Comparison of ENCODE assay signal across 29 cellular contexts in the genomic region with DNA sequence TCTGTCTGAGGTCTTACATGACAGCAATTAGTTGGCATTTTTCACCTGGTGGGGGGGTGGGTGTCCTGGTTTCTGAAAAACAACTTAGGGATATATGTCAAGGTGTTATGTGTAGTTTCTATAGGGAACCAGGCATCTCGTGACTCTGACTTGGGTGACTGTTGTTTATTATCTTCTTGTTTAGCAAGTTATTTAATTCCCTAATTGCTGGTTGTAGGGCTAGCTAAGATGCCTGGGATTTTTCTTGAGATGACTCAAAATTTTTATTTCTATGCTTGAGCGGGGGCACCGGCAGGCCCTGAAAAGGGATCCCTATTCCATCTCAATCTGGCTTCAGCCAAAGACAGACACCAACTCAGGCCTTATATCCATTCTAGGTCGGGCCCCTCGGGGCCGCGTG. TPM values are rescaled to one million over a fixed set of nuclear protein-coding genes. Genes with fewer than 3 reads are reported as not detected.
DNase-seq lines count a peak whose midpoint lies in the region; ATAC-seq and TF ChIP-seq lines count a peak whose summit lies in the region.
"Had no signal": no experiment of that assay in that cellular context is flagged by ENCODE, and none has a peak within 500 bp of the region (broad histone marks: within the 10 kb centered on the region; RNA-seq: fewer than 3 reads in every experiment).

No MANE protein-coding gene starts in this region.

- peaks cover 24% of the 10 kb centered on the region for H3K79me2 ChIP-seq in osteoblast (ENCODE audit: insufficient read depth, low read length)

- no peak overlapping the region for H3K4me3 ChIP-seq in AG04450 (ENCODE audit: low read depth, low read length)
- no peak overlapping the region for H3K4me3 ChIP-seq in HEK293 (ENCODE audit: low read depth, low read length)
- no peak overlapping the region for H3K4me3 ChIP-seq in adipocyte (ENCODE audit: low read length)
- H3K4me3 ChIP-seq in osteoblast (ENCODE audit: insufficient read depth, low read length), result peak overlapping the region; percentile 19
- H3K4me3 ChIP-seq in colonic mucosa, result no peak overlapping the region
- H3K4me3 ChIP-seq: GM23338 had no signal

- H3K27ac ChIP-seq in AG04450 (ENCODE audit: low read depth, low read length) (peak overlapping the region; percentile 21), HEK293 (ENCODE audit: extremely low read depth, low read depth, low read length) (no peak overlapping the region), osteoblast (ENCODE audit: low read depth, low read length) (peak overlapping the region; percentile 73), caudate nucleus (ENCODE audit: low read depth, low read length) (no peak overlapping the region), colonic mucosa (no peak overlapping the region)

- intact Hi-C loops in colonic mucosa (cut with DNase I), result no loop called here

- no peak for ATAC-seq in GM18873 (IDR thresholded peaks at IDR 0.05; ENCODE audit: low FRiP score, unreplicated experiment)
- ATAC-seq: activated naive CD8-positive, alpha-beta T cell treated with anti-CD3 and anti-CD28 coated beads, Interleukin-2, amount 50 U/mL, for 24 hours; effector memory CD8-positive, alpha-beta T cell; GM23338; left lobe of liver; stimulated activated naive B cell treated with anti-CD40 and anti-IgM and Interleukin-4, amounts not matched to agents 10 μg/mL and 1 μg/mL and 100 μg/mL, for 72 hours; T-cell had no signal

- peak overlapping the region; percentile 58 for H3K4me2 ChIP-seq in osteoblast (ENCODE audit: insufficient read depth, low read length)
- H3K4me2 ChIP-seq: GM23338 had no signal

- no peak overlapping the region for H2AFZ ChIP-seq in osteoblast (ENCODE audit: low read length)
- H2AFZ ChIP-seq: GM23338 had no signal

- TF ChIP-seq CTCF in AG04450 (IDR thresholded peaks at IDR 0.05; ENCODE audit: low read depth, low read length), result no peak
- no peak for TF ChIP-seq CTCF in HEK293 (tag by site-specific recombination; IDR thresholded peaks at IDR 0.05)
- TF ChIP-seq CTCF in osteoblast (IDR thresholded peaks at IDR 0.05; ENCODE audit: extremely low read depth, low read depth, low read length), result no peak
- no peak for TF ChIP-seq CTCF in colonic mucosa (IDR thresholded peaks at IDR 0.05)

- peaks cover 0 to 44% of the 10 kb centered on the region in 2 experiments; a peak in 2 of 3 replicates for H3K36me3 ChIP-seq in HEK293 (ENCODE audit: control insufficient read depth in 2 of 2, insufficient read depth in 1 of 2, low read length in 2 of 2)
- peaks cover 27% of the 10 kb centered on the region for H3K36me3 ChIP-seq in adipocyte (ENCODE audit: control insufficient read depth, insufficient read depth, low read length, severe bottlenecking)
- peaks cover 22% of the 10 kb centered on the region for H3K36me3 ChIP-seq in osteoblast (ENCODE audit: insufficient read depth, low read length)
- H3K36me3 ChIP-seq in colonic mucosa, result no peaks in the 10 kb centered on the region

- CTCF ChIA-PET in AG04450 (lab: Charles Lee) (no interaction called here), HEK293 (lab: Yijun Ruan, JAX) (interaction anchor here (0.6 to 12.2 kb wide), 4 partner anchors 123 to 312 kb away, joined by 3 to 145 read pairs (median 4); no protein-coding TSS in a partner anchor)

- H3K9me3 ChIP-seq in AG04450 (ENCODE audit: control insufficient read depth, insufficient read depth, low read length) (peaks cover 4% of the 10 kb centered on the region; the same call in 1 of the 2 replicates), HEK293 (ENCODE audit: control insufficient read depth, insufficient read depth, low read depth, low read length) (no peaks in the 10 kb centered on the region), adipocyte (ENCODE audit: control insufficient read depth, low read length) (no peaks in the 10 kb centered on the region), osteoblast (ENCODE audit: low read depth, low read length) (no peaks in the 10 kb centered on the region), colonic mucosa (no peaks in the 10 kb centered on the region)

- peaks cover 5% of the 10 kb centered on the region for H3K4me1 ChIP-seq in HEK293 (ENCODE audit: control insufficient read depth, insufficient read depth, low read length)
- peaks cover 16% of the 10 kb centered on the region for H3K4me1 ChIP-seq in adipocyte (ENCODE audit: control insufficient read depth, insufficient read depth, low read length)
- peaks cover 45% of the 10 kb centered on the region for H3K4me1 ChIP-seq in osteoblast (ENCODE audit: insufficient read depth, low read length)
- peaks cover 7% of the 10 kb centered on the region for H3K4me1 ChIP-seq in colonic mucosa

- H3K9ac ChIP-seq in adipocyte (ENCODE audit: low read length), result no peak overlapping the region
- H3K9ac ChIP-seq in colonic mucosa (ENCODE audit: low read depth in 2 of 2, low read length in 2 of 2), result no peak overlapping the region

- DNase-seq in AG04450 (ENCODE audit: low read depth, low spot score), result no peak
- peak; percentile 33 for DNase-seq in adipocyte (ENCODE audit: low read depth)
- DNase-seq in osteoblast (ENCODE audit: insufficient read length, low spot score, missing footprints), result peak; percentile 89
- DNase-seq in NCI-H2171 treated with DMSO at 0.1 percent for 48 hours (lab: John Stamatoyannopoulos, UW), result no peak
- no peak for DNase-seq in caudate nucleus (lab: John Stamatoyannopoulos, UW)
- no peak for DNase-seq in colonic mucosa
- DNase-seq: ACHN; activated B cell treated with CpG ODN at 0.5 μM for 24 hours; activated CD4-positive, alpha-beta T cell treated with anti-CD3 and anti-CD28 coated beads, Interleukin-2, amount 50 U/mL, for 1 hour; activated gamma-delta T cell treated with Interleukin-2 at 50 U/mL for 16 hours; activated naive CD8-positive, alpha-beta T cell treated with anti-CD3 and anti-CD28 coated beads, Interleukin-2, amount 50 U/mL, for 24 hours; activated T-cell treated with anti-CD3 and anti-CD28 coated beads, Interleukin-2, amount 50 U/mL, for 1 hour; central memory CD4-positive, alpha-beta T cell; COR-L47; effector memory CD8-positive, alpha-beta T cell; erythroblast; NCI-H1092 treated with DMSO at 0.1 percent for 48 hours; NCI-H187; NCI-H510A; nucleus accumbens; stimulated activated naive B cell treated with anti-CD40 and anti-IgM and Interleukin-4, amounts not matched to agents 10 μg/mL and 1 μg/mL and 100 μg/mL, for 72 hours; substantia nigra; T-cell had no signal

- no peaks in the 10 kb centered on the region for H4K20me1 ChIP-seq in osteoblast (ENCODE audit: insufficient read depth, low read length)

- H3K27me3 ChIP-seq in AG04450 (ENCODE audit: control insufficient read depth, insufficient read depth, low read length), result peaks cover under 1% of the 10 kb centered on the region
- no peaks in the 10 kb centered on the region for H3K27me3 ChIP-seq in adipocyte (replicated peaks; ENCODE audit: control insufficient read depth, insufficient read depth, low read length)
- H3K27me3 ChIP-seq in osteoblast (ENCODE audit: insufficient read depth, low read length), result no peaks in the 10 kb centered on the region
- peaks cover 3% of the 10 kb centered on the region for H3K27me3 ChIP-seq in colonic mucosa

- POLR2A ChIA-PET in AG04450 (lab: Yijun Ruan, JAX), result no interaction called here
- POLR2A ChIA-PET in HEK293 (lab: Yijun Ruan, JAX), result no interaction called here

TF ChIP-seq in HEK293, 187 proteins besides CTCF, POLR2A, EP300 and RAD21:
- TF ChIP-seq SP7 (tag by site-specific recombination; IDR thresholded peaks at IDR 0.05) (peak; percentile 26; the same call in 1 of the 2 replicates), ZNF549 (tag by site-specific recombination; IDR thresholded peaks at IDR 0.05) (no peak)
TF ChIP-seq in HEK293: peak in this region for 1.

RNA-seq across cellular contexts. Expression of a gene that starts 3.2 kb away (rescaled TPM):
- polyA plus RNA-seq in AG04450 (2011; rRNA removed), result 25.3 and 29.9 TPM in 2 replicates
- 27.5 and 45.4 TPM in 2 replicates for polyA minus RNA-seq in AG04450 (2011; rRNA and poly(A)+ RNA removed)
- total RNA-seq in osteoblast (52.7 and 63.7 TPM in 2 replicates), colonic mucosa (10 to 100 TPM; 22.7 to 34.4 TPM)

RNA-seq across cellular contexts. Expression of a gene that starts 8.0 kb away (rescaled TPM):
- 0.02 and 0.04 TPM in 2 replicates for polyA plus RNA-seq in AG04450 (2011; rRNA removed)
- polyA minus RNA-seq in AG04450 (2011; rRNA and poly(A)+ RNA removed), result not detected in 2 replicates
- total RNA-seq in osteoblast, result 1.1 and 1.5 TPM in 2 replicates
- total RNA-seq in colonic mucosa, result under 1 TPM; 0.32 to 0.37 TPM
- total RNA-seq: activated B cell treated with CpG ODN at 0.5 μM for 24 hours, HT-29, OCI-LY7 had no signal
- polyA plus RNA-seq: GM23338 had no signal

RNA-seq across cellular contexts. Expression of a gene that starts 8.7 kb away (rescaled TPM):
- polyA plus RNA-seq in AG04450 (2011; rRNA removed), result 38.0 and 45.0 TPM in 2 replicates
- 16.8 and 18.1 TPM in 2 replicates for polyA minus RNA-seq in AG04450 (2011; rRNA and poly(A)+ RNA removed)
- total RNA-seq in osteoblast (59.0 and 61.3 TPM in 2 replicates), colonic mucosa (10 to 100 TPM; 41.0 to 49.8 TPM)

RNA-seq across cellular contexts. Expression of a gene that starts 21.8 kb away (rescaled TPM):
- 12.7 and 14.4 TPM in 2 replicates for polyA plus RNA-seq in AG04450 (2011; rRNA removed)
- polyA minus RNA-seq in AG04450 (2011; rRNA and poly(A)+ RNA removed), result 13.7 and 15.8 TPM in 2 replicates
- total RNA-seq in osteoblast (18.5 and 19.7 TPM in 2 replicates), colonic mucosa (10 to 100 TPM in 1 of 2 donors, 1 to 10 TPM in 1; 7.0 to 11.2 TPM)

Comparison
In these comparisons a context has a peak if more than half of its experiments do, and no peak if none do; other contexts are left out.
1. DNase-seq: peak in adipocyte (single experiment) and osteoblast (single experiment); none in AG04450 (single experiment), NCI-H2171 treated with DMSO at 0.1 percent for 48 hours (single experiment), caudate nucleus (0 of 61) and colonic mucosa (single experiment).
2. H3K27ac ChIP-seq: peak in AG04450 (single experiment) and osteoblast (single experiment); none in HEK293 (single experiment), caudate nucleus (single experiment) and colonic mucosa (single experiment).